8 cellular contexts compared by ENCODE assay signal in the genomic region with DNA sequence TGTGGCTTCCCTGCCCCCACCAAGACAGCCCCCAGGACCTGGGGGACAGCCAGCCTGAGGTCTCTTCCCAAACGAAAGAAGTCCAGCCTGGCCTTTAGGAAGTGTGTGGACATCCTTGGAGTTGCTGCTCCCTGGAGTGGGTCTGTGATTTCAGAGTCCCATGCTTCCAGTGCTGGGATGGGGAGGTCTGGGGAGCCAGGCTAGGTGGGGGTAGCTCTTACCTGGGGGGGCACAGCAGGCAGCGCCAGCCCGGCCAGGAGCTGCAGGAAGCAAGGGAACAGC. TPM values are rescaled to one million over a fixed set of nuclear protein-coding genes. Genes with fewer than 3 reads are reported as not detected.
DNase-seq lines count a peak whose midpoint lies in the region; ATAC-seq and TF ChIP-seq lines count a peak whose summit lies in the region.

No MANE protein-coding gene starts in this region.

- H3K9ac ChIP-seq in colonic mucosa (ENCODE audit: low read depth in 2 of 2, low read length in 2 of 2), result peak overlapping the region; percentile 38 to 72
- H3K9ac ChIP-seq in mesenchymal stem cell (ENCODE audit: low read length), result peak overlapping the region; percentile 75

- H2BK5ac ChIP-seq in mesenchymal stem cell (ENCODE audit: low read depth, low read length, poor library complexity, severe bottlenecking), result no peak overlapping the region

- TF ChIP-seq CTCF in colonic mucosa (IDR thresholded peaks at IDR 0.05) (no peak), upper lobe of right lung (IDR thresholded peaks at IDR 0.05) (no peak)

- peak overlapping the region; percentile 31 to 76 for H3K18ac ChIP-seq in mesenchymal stem cell (ENCODE audit: low read depth in 1 of 2, low read length in 2 of 2)

- H3K9me3 Mint-ChIP-seq in activated T-cell treated with anti-CD3 and anti-CD28 coated beads, Interleukin-2, amount 50 U/mL, for 72 hours, result no peaks in the 10 kb centered on the region

- peak overlapping the region; percentile 68 to 72 for H3K4me3 Mint-ChIP-seq in activated T-cell treated with anti-CD3 and anti-CD28 coated beads, Interleukin-2, amount 50 U/mL, for 72 hours

- peak overlapping the region; percentile 66 for H2BK120ac ChIP-seq in mesenchymal stem cell (ENCODE audit: low read depth, low read length)

- H3K23ac ChIP-seq in mesenchymal stem cell (ENCODE audit: low read length in 2 of 2), result peak overlapping the region in 1 of 2 experiments; percentile 23

- peaks cover 7% of the 10 kb centered on the region for H3K79me1 ChIP-seq in mesenchymal stem cell (replicated peaks; ENCODE audit: low read length, poor library complexity, severe bottlenecking)

- H2BK15ac ChIP-seq in mesenchymal stem cell (ENCODE audit: low read depth, poor library complexity, severe bottlenecking), result peak overlapping the region; percentile 73

- H2BK12ac ChIP-seq in mesenchymal stem cell (ENCODE audit: low read length in 2 of 2), result peak overlapping the region in 1 of 2 experiments; percentile 65

- H3K36me3 ChIP-seq in colonic mucosa, result no peaks in the 10 kb centered on the region
- peaks cover 0 to 9% of the 10 kb centered on the region in 2 experiments for H3K36me3 ChIP-seq in mesenchymal stem cell (ENCODE audit: control insufficient read depth in 1 of 2, insufficient read depth in 2 of 2, low read depth in 1 of 2, low read length in 2 of 2)
- no peaks in the 10 kb centered on the region for H3K36me3 ChIP-seq in upper lobe of right lung

- H3K4me1 ChIP-seq in colonic mucosa (peaks cover 12% of the 10 kb centered on the region), mesenchymal stem cell (ENCODE audit: control insufficient read depth, insufficient read depth, low read depth, low read length) (peaks cover 50% of the 10 kb centered on the region), upper lobe of right lung (peaks cover 13% of the 10 kb centered on the region)

- no peak overlapping the region for H4K91ac ChIP-seq in mesenchymal stem cell (ENCODE audit: low read length)

- H3K27me3 ChIP-seq in colonic mucosa (no peaks in the 10 kb centered on the region), mesenchymal stem cell (ENCODE audit: control insufficient read depth in 1 of 2, insufficient read depth in 1 of 2, low read length in 2 of 2) (no peaks in the 10 kb centered on the region), upper lobe of right lung (no peaks in the 10 kb centered on the region)

- H3K4me1 Mint-ChIP-seq in activated T-cell treated with anti-CD3 and anti-CD28 coated beads, Interleukin-2, amount 50 U/mL, for 72 hours (ENCODE audit: low read depth), result no peaks in the 10 kb centered on the region

- H4K8ac ChIP-seq in mesenchymal stem cell (ENCODE audit: low read length), result peak overlapping the region; percentile 62

- no peak for ATAC-seq in activated T-cell treated with anti-CD3 and anti-CD28 coated beads, Interleukin-2, amount 50 U/mL, for 72 hours (replicated peaks in 1 of 2)
- ATAC-seq in upper lobe of right lung, result no peak

- intact Hi-C loops in colonic mucosa (cut with DNase I) (no loop called here), upper lobe of right lung (cut with DNase I) (no loop called here)

- H3K4me3 ChIP-seq in colonic mucosa (peak overlapping the region; percentile 54), mesenchymal stem cell (ENCODE audit: insufficient read depth in 1 of 2, low read depth in 1 of 2, low read length in 2 of 2) (peak overlapping the region; percentile 56 to 81), upper lobe of right lung (peak overlapping the region; percentile 52)

- no peak overlapping the region for H3K27ac Mint-ChIP-seq in activated T-cell treated with anti-CD3 and anti-CD28 coated beads, Interleukin-2, amount 50 U/mL, for 72 hours

- no peak for DNase-seq in activated T-cell treated with anti-CD3 and anti-CD28 coated beads, Interleukin-2, amount 50 U/mL, for 72 hours
- DNase-seq in activated T-cell treated with anti-CD3 and anti-CD28 coated beads for 4 hours (no peak), colonic mucosa (no peak), mesenchymal stem cell (no peak), upper lobe of right lung (no peak), NOMO-1 treated with dmso at 0.1 percent for 144 hours (lab: John Stamatoyannopoulos, UW; ENCODE audit: unreplicated experiment) (no peak), NCI-H1930 (lab: John Stamatoyannopoulos, UW) (no peak), mesenteric fat pad (ENCODE audit: low spot score) (no peak)

- no peak overlapping the region for H2AK5ac ChIP-seq in mesenchymal stem cell (ENCODE audit: low read length, severe bottlenecking)

- peaks cover 14% of the 10 kb centered on the region for H3K27me3 Mint-ChIP-seq in activated T-cell treated with anti-CD3 and anti-CD28 coated beads, Interleukin-2, amount 50 U/mL, for 72 hours (ENCODE audit: low read depth)

- peak overlapping the region; percentile 30 for H2AFZ ChIP-seq in mesenchymal stem cell (ENCODE audit: low read depth, low read length)

- H3K4me2 ChIP-seq in mesenchymal stem cell (ENCODE audit: low read length, poor library complexity, severe bottlenecking), result peak overlapping the region; percentile 52

- H3K27ac ChIP-seq in colonic mucosa (no peak overlapping the region), mesenchymal stem cell (ENCODE audit: low read length, poor library complexity, severe bottlenecking) (no peak overlapping the region), upper lobe of right lung (no peak overlapping the region)

- H3K14ac ChIP-seq in mesenchymal stem cell (ENCODE audit: low read length in 2 of 2), result no peak overlapping the region

- H3K4ac ChIP-seq in mesenchymal stem cell (ENCODE audit: low read depth in 1 of 2, low read length in 2 of 2), result peak overlapping the region; percentile 32 to 35

- H3K36me3 Mint-ChIP-seq in activated T-cell treated with anti-CD3 and anti-CD28 coated beads, Interleukin-2, amount 50 U/mL, for 72 hours (ENCODE audit: insufficient read depth in 2 of 2), result no peaks in the 10 kb centered on the region

- 6% methylated on average over 3 of the region's 3 CpGs for WGBS in mesenchymal stem cell

- H3K9me3 ChIP-seq in colonic mucosa (no peaks in the 10 kb centered on the region), mesenchymal stem cell (ENCODE audit: control insufficient read depth, low read length) (no peaks in the 10 kb centered on the region), upper lobe of right lung (no peaks in the 10 kb centered on the region)

RNA-seq across cellular contexts. Expression of a gene that starts 0.5 kb away (rescaled TPM):
- under 1 TPM in 1 of 2 donors, not detected in 1; 0.35 TPM for total RNA-seq in activated T-cell treated with anti-CD3 and anti-CD28 coated beads, Interleukin-2, amount 50 U/mL, for 72 hours
- total RNA-seq in colonic mucosa, result 1 to 10 TPM in 1 of 2 donors, under 1 TPM in 1; 0.57 to 2.2 TPM
- 6.4 TPM for polyA plus RNA-seq in mesenchymal stem cell (2013, experiment 1 of 2)
- 6.8 TPM for polyA plus RNA-seq in mesenchymal stem cell (2013, experiment 2 of 2)
- 4.7 TPM for total RNA-seq in upper lobe of right lung
- total RNA-seq in mesenteric fat pad, result 2.9 TPM

RNA-seq across cellular contexts. Expression of a gene that starts 31.8 kb away (rescaled TPM):
- 1 to 10 TPM; 4.6 to 6.7 TPM for total RNA-seq in activated T-cell treated with anti-CD3 and anti-CD28 coated beads, Interleukin-2, amount 50 U/mL, for 72 hours
- total RNA-seq in colonic mucosa (10 to 100 TPM in 1 of 2 donors, 1 to 10 TPM in 1; 9.1 to 14.0 TPM), upper lobe of right lung (5.1 TPM), mesenteric fat pad (23.6 TPM)
- 0.41 TPM for polyA plus RNA-seq in mesenchymal stem cell (2013, experiment 1 of 2)
- 0.52 TPM for polyA plus RNA-seq in mesenchymal stem cell (2013, experiment 2 of 2)

RNA-seq across cellular contexts. Expression of a gene that starts 47.8 kb away (rescaled TPM):
- 10 to 100 TPM; 50.3 to 68.5 TPM for total RNA-seq in activated T-cell treated with anti-CD3 and anti-CD28 coated beads, Interleukin-2, amount 50 U/mL, for 72 hours
- 10 to 100 TPM; 34.0 to 48.9 TPM for total RNA-seq in colonic mucosa
- polyA plus RNA-seq in mesenchymal stem cell (2013, experiment 1 of 2), result 35.8 TPM
- polyA plus RNA-seq in mesenchymal stem cell (2013, experiment 2 of 2), result 30.3 TPM
- 34.8 TPM for total RNA-seq in upper lobe of right lung
- 33.2 TPM for total RNA-seq in mesenteric fat pad
